ENCODE assay signal across 21 cellular contexts in the genomic region with DNA sequence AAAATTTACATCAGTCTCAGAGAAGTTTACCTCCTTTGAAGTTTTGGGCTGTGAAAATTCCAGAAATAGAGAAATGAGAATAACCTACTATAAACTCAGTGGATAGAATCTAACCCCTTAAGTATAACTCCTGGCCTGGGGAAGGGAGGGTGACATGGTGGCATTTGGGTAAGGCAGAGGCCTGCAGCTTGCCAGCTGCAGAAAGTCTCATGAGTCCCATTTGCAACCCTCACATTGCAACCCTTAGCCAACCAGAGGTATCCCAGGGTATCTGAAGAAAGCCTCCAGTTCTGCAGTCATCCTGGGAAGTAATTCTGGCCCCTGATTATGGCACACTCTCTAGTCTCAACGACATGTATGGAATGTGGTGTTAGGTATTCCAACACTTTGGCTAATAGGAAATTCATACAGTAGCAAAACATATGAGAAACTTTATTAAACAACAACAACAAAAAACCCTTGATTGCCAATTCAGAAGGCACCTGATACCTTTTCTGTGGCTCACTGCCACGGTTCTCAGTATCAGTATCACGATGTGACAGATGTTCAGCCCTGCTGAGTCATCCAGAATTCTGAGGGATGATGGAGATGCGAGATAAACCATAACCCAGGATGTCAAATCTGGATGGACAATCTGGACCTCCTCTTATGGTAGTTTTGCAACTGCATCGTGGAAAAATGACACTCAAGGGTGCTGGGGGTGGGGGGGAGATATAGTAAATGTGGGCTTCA.
DNase-seq lines count a peak whose midpoint lies in the region; ATAC-seq, FAIRE-seq and TF ChIP-seq lines count a peak whose summit lies in the region.
"Had no signal": no experiment of that assay in that cellular context is flagged by ENCODE, and none has a peak within 500 bp of the region (broad histone marks: within the 10 kb centered on the region; RNA-seq: fewer than 3 reads in every experiment).

No MANE protein-coding gene starts in this region.

- POLR2A ChIA-PET in GM12878 (lab: Charles Lee): no interaction called here

- FAIRE-seq in GM12878 (lab: Jason Lieb, UNC): no peak
- FAIRE-seq in GM19239 (lab: Jason Lieb, UNC): no peak
- FAIRE-seq: GM18507, H1 had no signal

- BruUV-seq in GM12878 (replicated peaks; lab: Mats Ljungman, UMichigan): no TSS peak

- H3K79me2 ChIP-seq in MM.1S (ENCODE audit: low read length) (no peaks in the 10 kb centered on the region), GM12878 (ENCODE audit: control insufficient read depth, insufficient read depth, low read length) (no peaks in the 10 kb centered on the region)

- H4K20me1 ChIP-seq in MM.1S (ENCODE audit: insufficient read depth, low read length): no peaks in the 10 kb centered on the region
- H4K20me1 ChIP-seq in GM12878 (ENCODE audit: control insufficient read depth, insufficient read depth): no peaks in the 10 kb centered on the region

- no peak for TF ChIP-seq EP300 in GM12878 (IDR thresholded peaks at IDR 0.05; ENCODE audit: borderline replicate concordance in 1 of 2, control insufficient read depth in 1 of 2, low read depth in 2 of 2, low read length in 2 of 2)

- TF ChIP-seq RAD21 in GM12878 (IDR thresholded peaks at IDR 0.05; ENCODE audit: insufficient read depth, low read depth, low read length): no peak

- H3K9me2 ChIP-seq in MM.1S (replicated peaks; ENCODE audit: insufficient read depth, low read length): no peaks in the 10 kb centered on the region
- H3K9me2 ChIP-seq: SK-N-SH had no signal

- TF ChIP-seq CTCF in MM.1S (IDR thresholded peaks at IDR 0.05; ENCODE audit: low read length): no peak
- no peak for TF ChIP-seq CTCF in GM12878 (IDR thresholded peaks at IDR 0.05 in 2 of 3, conservative IDR thresholded peaks at IDR 0.05 in 1 of 3; ENCODE audit: control insufficient read depth in 2 of 3, extremely low read depth in 1 of 3, insufficient read depth in 1 of 3, low read depth in 3 of 3, low read length in 3 of 3)

- H3F3A ChIP-seq in MM.1S (ENCODE audit: insufficient read depth, low read length): peaks cover 52% of the 10 kb centered on the region

- WGBS in GM12878 (ENCODE audit: insufficient coverage, insufficient replicate concordance, low lambda C conversion rate, missing lambda C conversion rate): 0% methylated on average over 5 of the region's 5 CpGs

- peak overlapping the region; percentile 93 for H3K27ac ChIP-seq in MM.1S (ENCODE audit: low read length)
- H3K27ac ChIP-seq in GM12878 (ENCODE audit: control insufficient read depth, insufficient read depth): no peak overlapping the region
- H3K27ac ChIP-seq: Peyer's patch had no signal

- H2AFZ ChIP-seq in MM.1S (ENCODE audit: low read length): no peak overlapping the region
- no peak overlapping the region for H2AFZ ChIP-seq in GM12878 (ENCODE audit: control insufficient read depth, low read depth, low read length)

- in situ Hi-C loops in GM12878 (cut with MboI): no loop called here

- H3K9ac ChIP-seq in MM.1S (ENCODE audit: low read length): peak overlapping the region; percentile 30
- no peak overlapping the region for H3K9ac ChIP-seq in GM12878 (ENCODE audit: control insufficient read depth, insufficient read depth, low read length)
- H3K9ac ChIP-seq: SK-N-SH had no signal

- CTCF ChIA-PET in GM12878 (lab: Yijun Ruan, JAX): no interaction called here

- H3K4me3 ChIP-seq in MM.1S (ENCODE audit: low read length) (0 out of 2 replicates have a peak overlapping the region, but pooled peaks have one; percentile 18), GM12878 (no peak overlapping the region)
- H3K4me3 ChIP-seq: Peyer's patch had no signal

- no peaks in the 10 kb centered on the region for H3K9me3 ChIP-seq in MM.1S (replicated peaks; ENCODE audit: insufficient read depth, low read length)
- no peaks in the 10 kb centered on the region for H3K9me3 ChIP-seq in GM12878 (replicated peaks; ENCODE audit: control insufficient read depth, insufficient read depth, low read length)
- H3K9me3 ChIP-seq: Peyer's patch, SK-N-SH had no signal

- H3K27me3 ChIP-seq in MM.1S (replicated peaks; ENCODE audit: insufficient read depth, low read length): no peaks in the 10 kb centered on the region
- no peaks in the 10 kb centered on the region for H3K27me3 ChIP-seq in GM12878 (replicated peaks in 1 of 2; ENCODE audit: control insufficient read depth in 2 of 2, insufficient read depth in 2 of 2, low read length in 1 of 2)
- H3K27me3 ChIP-seq: Peyer's patch had no signal

- H3K36me3 ChIP-seq in MM.1S (replicated peaks; ENCODE audit: insufficient read depth, low read length): no peaks in the 10 kb centered on the region
- no peaks in the 10 kb centered on the region for H3K36me3 ChIP-seq in GM12878 (ENCODE audit: control insufficient read depth in 2 of 2, insufficient read depth in 2 of 2, low read length in 1 of 2)
- H3K36me3 ChIP-seq: Peyer's patch had no signal

- RAD21 ChIA-PET in GM12878 (lab: Charles Lee; ENCODE audit: unreplicated experiment): no interaction called here

- SMC1A ChIA-PET in GM12878 (lab: Charles Lee; ENCODE audit: uncharacterized antibody, unreplicated experiment): no interaction called here

- TF ChIP-seq POLR2A in GM12878 (IDR thresholded peaks at IDR 0.05; ENCODE audit: low read depth, low read length): no peak

- intact Hi-C loops in GM12878 (cut with micrococcal nuclease; ENCODE audit: unreplicated experiment): no loop called here

- peak; percentile 54 for ATAC-seq in GM18867 (IDR thresholded peaks at IDR 0.05; ENCODE audit: unreplicated experiment)
- ATAC-seq in GM12878: peak; percentile 49
- ATAC-seq in SK-N-SH treated with all-trans-retinoic acid at 6 μM for 48 hours: no peak

- DNase-seq in NCI-H524 (lab: John Stamatoyannopoulos, UW): peak; percentile 10 to 68
- DNase-seq in NCI-H524 treated with DMSO at 0.1 percent for 48 hours (lab: John Stamatoyannopoulos, UW): no peak
- peak; percentile 84 for DNase-seq in MM.1S
- DNase-seq in GM12878 (ENCODE audit: low read depth, low spot score): no peak
- DNase-seq in NCI-H345 (lab: John Stamatoyannopoulos, UW): no peak
- no peak for DNase-seq in GM19239 (ENCODE audit: insufficient read length, low spot score)
- DNase-seq: 8988T, DMS79, EL, GF-D8, HCEC 1CT, NCI-H2029 treated with DMSO at 0.1 percent for 48 hours, NCI-H748 treated with DMSO at 0.1 percent for 48 hours, OCI-M1, Peyer's patch, SHP77 treated with DMSO at 0.1 percent for 48 hours, SK-N-SH had no signal

- H3K4me2 ChIP-seq in MM.1S (ENCODE audit: low read depth, low read length) (peak overlapping the region; percentile 72), GM12878 (ENCODE audit: control insufficient read depth, insufficient read depth) (no peak overlapping the region)
- H3K4me2 ChIP-seq: SK-N-SH had no signal

- peaks cover 74% of the 10 kb centered on the region for H3K4me1 ChIP-seq in MM.1S (ENCODE audit: low read length)
- no peaks in the 10 kb centered on the region for H3K4me1 ChIP-seq in GM12878 (ENCODE audit: control insufficient read depth, insufficient read depth, low read length)
- H3K4me1 ChIP-seq: Peyer's patch had no signal

TF ChIP-seq in GM12878, 131 proteins besides CTCF, POLR2A, EP300 and RAD21 (continues in another document):
- no peak for TF ChIP-seq NFXL1 (IDR thresholded peaks at IDR 0.05; ENCODE audit: borderline replicate concordance)
- TF ChIP-seq SPI1 (IDR thresholded peaks at IDR 0.05; ENCODE audit: borderline replicate concordance, insufficient read depth, low read depth, low read length): no peak
- no peak for TF ChIP-seq MTA2 (IDR thresholded peaks at IDR 0.05; ENCODE audit: low read depth)
- no peak for TF ChIP-seq BCL11A (IDR thresholded peaks at IDR 0.05; ENCODE audit: low read depth, low read length)
- TF ChIP-seq, protein P1, sequence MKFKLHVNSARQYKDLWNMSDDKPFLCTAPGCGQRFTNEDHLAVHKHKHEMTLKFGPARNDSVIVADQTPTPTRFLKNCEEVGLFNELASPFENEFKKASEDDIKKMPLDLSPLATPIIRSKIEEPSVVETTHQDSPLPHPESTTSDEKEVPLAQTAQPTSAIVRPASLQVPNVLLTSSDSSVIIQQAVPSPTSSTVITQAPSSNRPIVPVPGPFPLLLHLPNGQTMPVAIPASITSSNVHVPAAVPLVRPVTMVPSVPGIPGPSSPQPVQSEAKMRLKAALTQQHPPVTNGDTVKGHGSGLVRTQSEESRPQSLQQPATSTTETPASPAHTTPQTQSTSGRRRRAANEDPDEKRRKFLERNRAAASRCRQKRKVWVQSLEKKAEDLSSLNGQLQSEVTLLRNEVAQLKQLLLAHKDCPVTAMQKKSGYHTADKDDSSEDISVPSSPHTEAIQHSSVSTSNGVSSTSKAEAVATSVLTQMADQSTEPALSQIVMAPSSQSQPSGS (IDR thresholded peaks at IDR 0.05; ENCODE audit: low read length): no peak

TF ChIP-seq in SK-N-SH treated with all-trans-retinoic acid at 6 μM for 48 hours, 23 proteins besides CTCF, POLR2A, EP300 and RAD21 (continues in another document):
- TF ChIP-seq CSRNP3 (CRISPR knock-in tag; IDR thresholded peaks at IDR 0.05): no peak
- TF ChIP-seq CSDC2 (CRISPR knock-in tag; IDR thresholded peaks at IDR 0.05): no peak
- no peak for TF ChIP-seq ZNF70 (CRISPR knock-in tag; IDR thresholded peaks at IDR 0.05)
- TF ChIP-seq, protein P2, sequence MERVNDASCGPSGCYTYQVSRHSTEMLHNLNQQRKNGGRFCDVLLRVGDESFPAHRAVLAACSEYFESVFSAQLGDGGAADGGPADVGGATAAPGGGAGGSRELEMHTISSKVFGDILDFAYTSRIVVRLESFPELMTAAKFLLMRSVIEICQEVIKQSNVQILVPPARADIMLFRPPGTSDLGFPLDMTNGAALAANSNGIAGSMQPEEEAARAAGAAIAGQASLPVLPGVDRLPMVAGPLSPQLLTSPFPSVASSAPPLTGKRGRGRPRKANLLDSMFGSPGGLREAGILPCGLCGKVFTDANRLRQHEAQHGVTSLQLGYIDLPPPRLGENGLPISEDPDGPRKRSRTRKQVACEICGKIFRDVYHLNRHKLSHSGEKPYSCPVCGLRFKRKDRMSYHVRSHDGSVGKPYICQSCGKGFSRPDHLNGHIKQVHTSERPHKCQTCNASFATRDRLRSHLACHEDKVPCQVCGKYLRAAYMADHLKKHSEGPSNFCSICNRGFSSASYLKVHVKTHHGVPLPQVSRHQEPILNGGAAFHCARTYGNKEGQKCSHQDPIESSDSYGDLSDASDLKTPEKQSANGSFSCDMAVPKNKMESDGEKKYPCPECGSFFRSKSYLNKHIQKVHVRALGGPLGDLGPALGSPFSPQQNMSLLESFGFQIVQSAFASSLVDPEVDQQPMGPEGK (CRISPR knock-in tag; IDR thresholded peaks at IDR 0.05; ENCODE audit: borderline replicate concordance): no peak

Comparison
In these comparisons a context has a peak if more than half of its experiments do, and no peak if none do; other contexts are left out.
1. DNase-seq: peak in NCI-H524 (2 of 2) and MM.1S (single experiment); none in NCI-H524 treated with DMSO at 0.1 percent for 48 hours (single experiment), GM12878 (single experiment), NCI-H345 (single experiment) and GM19239 (single experiment).